Comparison of ENCODE assay signal across 1 cellular context in genomic region chr17:35242805-35243458, GRCh38.
TF ChIP-seq lines count a peak whose summit lies in the region.

Gene SLFN5, plus strand, starts transcription at chr17:35243072. Its CDS starts 15,619 bp downstream, at chr17:35258691.

TF ChIP-seq in HEK293, 187 proteins besides CTCF, POLR2A, EP300 and RAD21 (continued from another document):
- TF ChIP-seq, protein P1, sequence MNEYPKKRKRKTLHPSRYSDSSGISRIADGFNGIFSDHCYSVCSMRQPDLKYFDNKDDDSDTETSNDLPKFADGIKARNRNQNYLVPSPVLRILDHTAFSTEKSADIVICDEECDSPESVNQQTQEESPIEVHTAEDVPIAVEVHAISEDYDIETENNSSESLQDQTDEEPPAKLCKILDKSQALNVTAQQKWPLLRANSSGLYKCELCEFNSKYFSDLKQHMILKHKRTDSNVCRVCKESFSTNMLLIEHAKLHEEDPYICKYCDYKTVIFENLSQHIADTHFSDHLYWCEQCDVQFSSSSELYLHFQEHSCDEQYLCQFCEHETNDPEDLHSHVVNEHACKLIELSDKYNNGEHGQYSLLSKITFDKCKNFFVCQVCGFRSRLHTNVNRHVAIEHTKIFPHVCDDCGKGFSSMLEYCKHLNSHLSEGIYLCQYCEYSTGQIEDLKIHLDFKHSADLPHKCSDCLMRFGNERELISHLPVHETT (tag by site-specific recombination; IDR thresholded peaks at IDR 0.05) = no peak
- peak; percentile 59 for TF ChIP-seq SP3 (tag by site-specific recombination; IDR thresholded peaks at IDR 0.05)
